In the genomic region with DNA sequence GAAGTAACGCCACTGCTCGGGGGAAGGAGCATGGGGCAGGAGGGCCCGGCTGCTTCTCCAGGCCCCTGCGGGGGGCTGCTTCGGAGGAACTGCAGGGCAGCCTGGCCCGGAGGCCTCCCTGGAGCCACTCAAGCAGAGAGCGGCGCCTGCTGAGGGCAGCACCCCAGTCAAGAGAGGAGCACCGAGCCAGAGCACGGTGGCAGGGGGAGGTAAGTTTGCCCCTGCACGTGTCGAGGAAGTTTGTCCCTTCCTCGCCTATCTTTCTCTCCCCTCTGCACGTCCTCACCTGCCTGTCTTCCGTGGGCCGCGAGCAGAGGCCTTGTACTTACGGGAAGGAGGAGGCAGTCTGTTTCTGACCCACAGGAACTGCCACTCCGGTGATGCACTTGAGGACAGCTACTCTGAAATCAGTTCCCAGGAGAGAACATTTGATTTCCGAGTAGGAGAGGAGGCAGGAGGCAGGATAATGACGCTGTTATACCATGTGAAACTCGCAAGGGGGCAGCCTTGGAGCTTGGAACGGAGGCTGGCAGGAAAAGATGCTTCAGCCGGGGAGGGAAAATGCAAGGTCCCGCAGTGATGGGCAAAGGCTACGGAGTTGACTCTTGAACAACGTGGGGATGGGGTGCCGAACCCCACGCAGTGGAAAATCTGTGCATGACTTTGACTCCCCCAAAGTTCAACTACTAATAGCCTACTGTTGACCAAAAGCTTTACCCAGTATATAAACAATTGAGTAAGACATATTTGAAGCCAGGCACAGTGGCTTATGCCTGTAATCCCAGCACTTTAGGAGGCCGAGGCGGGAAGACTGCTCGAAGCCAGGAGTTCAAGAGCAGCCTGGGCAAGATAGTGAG, we compare ENCODE assay signal across 9 cellular contexts. TPM values are rescaled to one million over a fixed set of nuclear protein-coding genes. Genes with fewer than 3 reads are reported as not detected.
DNase-seq lines count a peak whose midpoint lies in the region; TF ChIP-seq lines count a peak whose summit lies in the region.
"Had no signal": no experiment of that assay in that cellular context is flagged by ENCODE, and none has a peak within 500 bp of the region (broad histone marks: within the 10 kb centered on the region; RNA-seq: fewer than 3 reads in every experiment).

No MANE protein-coding gene starts in this region.

- H3K36me3 ChIP-seq in hepatocyte (replicated peaks; ENCODE audit: insufficient read depth, low read depth) (no peaks in the 10 kb centered on the region), sigmoid colon (no peaks in the 10 kb centered on the region)

- no peaks in the 10 kb centered on the region for H3K9me2 ChIP-seq in hepatocyte (replicated peaks; ENCODE audit: insufficient read depth)

- H3K27me3 ChIP-seq in hepatocyte (no peaks in the 10 kb centered on the region), sigmoid colon (peaks cover 0 to 7% (median 0%) of the 10 kb centered on the region in 3 donors)

- no peaks in the 10 kb centered on the region for H4K20me1 ChIP-seq in hepatocyte (ENCODE audit: insufficient read depth, poor library complexity, severe bottlenecking)

- TF ChIP-seq POLR2A in sigmoid colon (IDR thresholded peaks at IDR 0.05), result no peak

- TF ChIP-seq EP300 in sigmoid colon (IDR thresholded peaks at IDR 0.05), result no peak

- H3K9me3 ChIP-seq in hepatocyte (ENCODE audit: low read depth) (no peaks in the 10 kb centered on the region), sigmoid colon (no peaks in the 10 kb centered on the region)

- DNase-seq in NCI-H2081 (lab: John Stamatoyannopoulos, UW) (peak; percentile 44 to 67), NCI-H2081 treated with DMSO at 0.1 percent for 48 hours (lab: John Stamatoyannopoulos, UW) (no peak), NCI-H1694 (lab: John Stamatoyannopoulos, UW) (peak; percentile 64), T-helper 22 cell (ENCODE audit: low read depth) (peak; percentile 42), astrocyte of the cerebellum (ENCODE audit: low read depth) (peak; percentile 26), hepatocyte (ENCODE audit: low spot score) (peak; percentile 89), sigmoid colon (peak; percentile 81), NCI-H128 (lab: John Stamatoyannopoulos, UW; ENCODE audit: unreplicated experiment) (no peak)

- peak overlapping the region; percentile 39 for H3K27ac ChIP-seq in hepatocyte
- no peak overlapping the region for H3K27ac ChIP-seq in sigmoid colon

- H3K4me2 ChIP-seq in hepatocyte, result no peak overlapping the region

- peak; percentile 82 for TF ChIP-seq CTCF in astrocyte of the cerebellum (IDR thresholded peaks at IDR 0.05; ENCODE audit: low read depth, low read length, missing control alignments)
- peak; percentile 88 for TF ChIP-seq CTCF in hepatocyte (IDR thresholded peaks at IDR 0.05; ENCODE audit: poor library complexity)
- TF ChIP-seq CTCF in sigmoid colon (IDR thresholded peaks at IDR 0.05), result peak; percentile 21 to 65 (median 63)

- in situ Hi-C loops in astrocyte of the cerebellum (cut with HindIII; ENCODE audit: low sequenced_read_pairs), result loop anchor here (5.0 kb wide), 2 partner anchors 80 to 155 kb away; no protein-coding TSS in a partner anchor

- no peak overlapping the region for H2AFZ ChIP-seq in hepatocyte

- H3K4me3 ChIP-seq in astrocyte of the cerebellum (ENCODE audit: low read depth, low read length), result no peak overlapping the region
- no peak overlapping the region for H3K4me3 ChIP-seq in hepatocyte
- H3K4me3 ChIP-seq in sigmoid colon, result no peak overlapping the region
- H3K4me3 ChIP-seq: skin epidermis had no signal

- H3K4me1 ChIP-seq in hepatocyte (ENCODE audit: insufficient read depth), result peaks cover 5% of the 10 kb centered on the region
- H3K4me1 ChIP-seq in sigmoid colon, result peaks cover 0 to under 1% (median 0%) of the 10 kb centered on the region in 4 donors

- no peaks in the 10 kb centered on the region for H3K79me2 ChIP-seq in hepatocyte

- 42% methylated on average over 32 of the region's 32 CpGs for WGBS in hepatocyte (ENCODE audit: low lambda C conversion rate, missing lambda C conversion rate)
- WGBS in sigmoid colon, 2 donors, result 37 to 39% methylated on average over 32 of the region's 32 CpGs

- intact Hi-C loops in sigmoid colon (cut with DNase I), result loop anchor here (1.0 to 10.0 kb wide), 2 partner anchors 112 to 143 kb away; no protein-coding TSS in a partner anchor

RNA-seq across cellular contexts. Expression of gene FFAR1, which starts 5.0 kb away (rescaled TPM):
- not detected in 2 replicates for total RNA-seq in hepatocyte
- polyA plus RNA-seq in hepatocyte, result not detected in 2 replicates
- not detected for total RNA-seq in sigmoid colon
- under 1 TPM in 1 of 3 donors, not detected in 2; 0.06 TPM for polyA plus RNA-seq in sigmoid colon

RNA-seq across cellular contexts. Expression of gene FFAR3, which starts 5.6 kb away (rescaled TPM):
- total RNA-seq in hepatocyte (0.80 and 1.6 TPM in 2 replicates), sigmoid colon (1 to 10 TPM; 1.1 to 1.9 (median 1.5) TPM)
- polyA plus RNA-seq in hepatocyte (2.4 TPM in 1 of 2 replicates, not detected in the other), sigmoid colon (under 1 TPM in 1 of 3 donors, not detected in 2; 0.67 TPM)

RNA-seq across cellular contexts. Expression of gene GPR42, which starts 18.2 kb away (rescaled TPM):
- total RNA-seq in hepatocyte (not detected in 2 replicates), sigmoid colon (under 1 TPM in 3 of 4 donors, not detected in 1; 0.27 to 0.83 (median 0.36) TPM)
- polyA plus RNA-seq in hepatocyte (0.17 TPM in 1 of 2 replicates, not detected in the other), sigmoid colon (under 1 TPM in 1 of 3 donors, not detected in 2; 0.17 TPM)

RNA-seq across cellular contexts. Expression of gene CD22, which starts 23.7 kb away (rescaled TPM):
- total RNA-seq in hepatocyte (1.6 and 3.5 TPM in 2 replicates), sigmoid colon (1 to 10 TPM; 1.2 to 4.8 (median 2.7) TPM)
- polyA plus RNA-seq in hepatocyte (1.9 TPM in 1 of 2 replicates, not detected in the other), sigmoid colon (100 to 1,000 TPM in 1 of 3 donors, 1 to 10 TPM in 1, under 1 TPM in 1; 0.69 to 107 (median 4.8) TPM)

Comparison
In these comparisons a context has a peak if more than half of its experiments do, and no peak if none do; other contexts are left out.
1. DNase-seq: peak in NCI-H2081 (2 of 2), NCI-H1694 (single experiment), T-helper 22 cell (single experiment), astrocyte of the cerebellum (single experiment), hepatocyte (single experiment) and sigmoid colon (single experiment); none in NCI-H2081 treated with DMSO at 0.1 percent for 48 hours (single experiment) and NCI-H128 (single experiment).
2. Peak in every context shown above with its lines, with median percentiles within 50 percentile points of each other: CTCF ChIP-seq.